In the genomic region with DNA sequence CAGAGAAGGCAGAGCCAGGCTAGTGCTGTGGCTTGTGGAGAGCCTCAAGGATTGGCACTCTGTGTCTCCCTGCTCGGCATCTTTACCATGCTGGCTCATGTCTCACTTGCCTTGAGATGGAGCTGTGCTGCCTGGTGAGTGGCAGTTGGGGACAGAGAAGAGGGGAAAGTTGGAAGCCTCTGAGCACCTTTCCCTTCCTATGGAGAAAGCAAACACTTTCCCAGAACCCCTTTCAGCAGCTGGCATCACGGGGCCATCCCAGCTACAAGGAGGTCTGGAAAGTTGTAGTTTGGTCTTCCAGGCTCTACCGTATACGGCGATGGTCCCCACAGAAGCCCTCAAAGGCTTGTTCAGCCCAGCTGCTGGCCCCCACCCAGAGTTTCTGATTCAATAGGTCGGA, we compare ENCODE assay signal across 25 cellular contexts. TPM values are rescaled to one million over a fixed set of nuclear protein-coding genes. Genes with fewer than 3 reads are reported as not detected.
"Had no signal": no experiment of that assay in that cellular context is flagged by ENCODE, and none has a peak within 500 bp of the region (broad histone marks: within the 10 kb centered on the region; RNA-seq: fewer than 3 reads in every experiment).

No MANE protein-coding gene starts in this region.

- H3K4me1 ChIP-seq: lower lobe of right lung, parathyroid adenoma, prostate gland, right atrium auricular region, sigmoid colon, testis, tibial artery had no signal

- H3K9me3 Mint-ChIP-seq: natural killer cell; neural crest cell; stimulated activated effector memory CD8-positive, alpha-beta T cell treated with anti-CD3 and anti-CD28 coated beads, Interleukin-12 subunit alpha, Interleukin-12 subunit beta, amount 100 ng/mL, for 72 hours; type B pancreatic cell had no signal

- H3K9me3 ChIP-seq: prostate gland, testis had no signal

- H3K27ac ChIP-seq: dorsolateral prefrontal cortex, lower lobe of right lung, parathyroid adenoma, prostate gland, right atrium auricular region, sigmoid colon, testis, tibial artery had no signal

- H3K4me3 ChIP-seq: dorsolateral prefrontal cortex, lower lobe of right lung, prostate gland, right atrium auricular region, sigmoid colon, testis, tibial artery had no signal

- H3K9ac ChIP-seq: parathyroid adenoma had no signal

- H3K4me1 Mint-ChIP-seq: immature natural killer cell; natural killer cell; neural crest cell; stimulated activated effector memory CD8-positive, alpha-beta T cell treated with anti-CD3 and anti-CD28 coated beads, Interleukin-12 subunit alpha, Interleukin-12 subunit beta, amount 100 ng/mL, for 72 hours had no signal

- H3K27me3 ChIP-seq: dorsolateral prefrontal cortex, right atrium auricular region, sigmoid colon, testis, tibial artery had no signal

- ATAC-seq: left ventricle myocardium superior; lower lobe of right lung; natural killer cell; stimulated activated effector memory CD8-positive, alpha-beta T cell treated with anti-CD3 and anti-CD28 coated beads, Interleukin-12 subunit alpha, Interleukin-12 subunit beta, amount 100 ng/mL, for 72 hours; stimulated activated naive CD8-positive, alpha-beta T cell treated with anti-CD3 and anti-CD28 coated beads, Interleukin-15, Interleukin-2, amounts not matched to agents 100 U/mL and 50 U/mL, for 24 hours had no signal

- H3K27me3 Mint-ChIP-seq: type B pancreatic cell had no signal

- DNase-seq: dorsolateral prefrontal cortex; effector CD4-positive, alpha-beta T cell; hypothalamus; immature natural killer cell; islet precursor cell; left ventricle myocardium superior; lower lobe of right lung; natural killer cell; sigmoid colon; stimulated activated CD4-positive, alpha-beta T cell treated with anti-CD3 and anti-CD28 coated beads, Interleukin-2, amount 100 ng/mL, for 24 hours; stimulated activated CD4-positive, alpha-beta T cell treated with anti-CD3 and anti-CD28 coated beads, Interleukin-4, amount 100 ng/mL, for 24 hours; stimulated activated naive CD8-positive, alpha-beta T cell treated with anti-CD3 and anti-CD28 coated beads, Interleukin-15, Interleukin-2, amounts not matched to agents 100 U/mL and 50 U/mL, for 24 hours; substantia nigra; testis; tibial artery had no signal

- H3K4me3 Mint-ChIP-seq: immature natural killer cell; natural killer cell; neural crest cell; stimulated activated effector memory CD8-positive, alpha-beta T cell treated with anti-CD3 and anti-CD28 coated beads, Interleukin-12 subunit alpha, Interleukin-12 subunit beta, amount 100 ng/mL, for 72 hours; type B pancreatic cell had no signal

- H3K79me2 ChIP-seq: parathyroid adenoma had no signal

- FAIRE-seq: colon, frontal cortex had no signal

- H2AFZ ChIP-seq: parathyroid adenoma had no signal

- H3K27ac Mint-ChIP-seq: immature natural killer cell; natural killer cell; stimulated activated effector memory CD8-positive, alpha-beta T cell treated with anti-CD3 and anti-CD28 coated beads, Interleukin-12 subunit alpha, Interleukin-12 subunit beta, amount 100 ng/mL, for 72 hours; type B pancreatic cell had no signal

RNA-seq across cellular contexts. Expression of gene DPF1, which starts 58.7 kb away (rescaled TPM):
- total RNA-seq: lower lobe of right lung, mesenteric fat pad, mononuclear cell, natural killer cell, right atrium auricular region, sigmoid colon had no signal
- polyA plus RNA-seq: immature natural killer cell had no signal
